14 cellular contexts compared by ENCODE assay signal in genomic region chr14:27553820-27554219, GRCh38.
A peak's percentile ranks its signal among the peaks of the same experiment; 100 is the strongest.
DNase-seq lines count a peak whose midpoint lies in the region; ATAC-seq and TF ChIP-seq lines count a peak whose summit lies in the region.
"Had no signal": no experiment of that assay in that cellular context is flagged by ENCODE, and none has a peak within 500 bp of the region (broad histone marks: within the 10 kb centered on the region; RNA-seq: fewer than 3 reads in every experiment).

No MANE protein-coding gene starts in this region.

- ATAC-seq in HG03025 (IDR thresholded peaks at IDR 0.05; ENCODE audit: low FRiP score, unreplicated experiment): no peak
- ATAC-seq in GM18867 (IDR thresholded peaks at IDR 0.05; ENCODE audit: unreplicated experiment): no peak
- ATAC-seq in GM19324 (IDR thresholded peaks at IDR 0.05; ENCODE audit: low FRiP score, unreplicated experiment): no peak

- TF ChIP-seq CTCF in LNCAP (IDR thresholded peaks at IDR 0.05): peak; percentile 60
- TF ChIP-seq CTCF in kidney epithelial cell (IDR thresholded peaks at IDR 0.05; ENCODE audit: insufficient read depth, low read length, poor library complexity, severe bottlenecking): peak; percentile 26
- no peak for TF ChIP-seq CTCF in coronary artery (IDR thresholded peaks at IDR 0.05)

- no peaks in the 10 kb centered on the region for H3K36me3 ChIP-seq in adipocyte (ENCODE audit: control insufficient read depth, insufficient read depth, low read length, severe bottlenecking)
- no peaks in the 10 kb centered on the region for H3K36me3 ChIP-seq in kidney epithelial cell (ENCODE audit: control insufficient read depth, insufficient read depth, low read length)
- H3K36me3 ChIP-seq: sigmoid colon had no signal

- no peaks in the 10 kb centered on the region for H3K9me3 ChIP-seq in adipocyte (ENCODE audit: control insufficient read depth, low read length)
- H3K9me3 ChIP-seq: sigmoid colon had no signal

- H3K27ac ChIP-seq in coronary artery: no peak overlapping the region
- H3K27ac ChIP-seq: sigmoid colon had no signal

- peak; percentile 13 for DNase-seq in Ammon's horn (ENCODE audit: low spot score)
- peak; percentile 18 for DNase-seq in adipocyte (ENCODE audit: low read depth)
- no peak for DNase-seq in kidney epithelial cell (ENCODE audit: low read depth)
- no peak for DNase-seq in coronary artery (ENCODE audit: low spot score)
- DNase-seq: activated naive CD8-positive, alpha-beta T cell treated with anti-CD3 and anti-CD28 coated beads, Interleukin-2, amount 10 ng/mL, durations not matched to agents 7 days and 5 days; GF-D8; islet precursor cell; MV-4-11; NCI-H226; sigmoid colon had no signal

- H3K27me3 ChIP-seq in adipocyte (replicated peaks; ENCODE audit: control insufficient read depth, insufficient read depth, low read length) (no peaks in the 10 kb centered on the region), kidney epithelial cell (ENCODE audit: control insufficient read depth, insufficient read depth, low read length) (no peaks in the 10 kb centered on the region)
- H3K27me3 ChIP-seq: sigmoid colon had no signal

- H3K4me1 ChIP-seq in adipocyte (ENCODE audit: control insufficient read depth, insufficient read depth, low read length): no peaks in the 10 kb centered on the region
- H3K4me1 ChIP-seq: sigmoid colon had no signal

- H3K9ac ChIP-seq in adipocyte (ENCODE audit: low read length): no peak overlapping the region

- H3K4me3 ChIP-seq in adipocyte (ENCODE audit: low read length) (no peak overlapping the region), kidney epithelial cell (ENCODE audit: low read depth, low read length) (no peak overlapping the region), coronary artery (no peak overlapping the region)
- H3K4me3 ChIP-seq: sigmoid colon had no signal

Comparison
In these comparisons a context has a peak if more than half of its experiments do, and no peak if none do; other contexts are left out.
1. DNase-seq: peak in Ammon's horn (single experiment) and adipocyte (single experiment); none in kidney epithelial cell (single experiment) and coronary artery (single experiment).